28 cellular contexts compared by ENCODE assay signal in the genomic region with DNA sequence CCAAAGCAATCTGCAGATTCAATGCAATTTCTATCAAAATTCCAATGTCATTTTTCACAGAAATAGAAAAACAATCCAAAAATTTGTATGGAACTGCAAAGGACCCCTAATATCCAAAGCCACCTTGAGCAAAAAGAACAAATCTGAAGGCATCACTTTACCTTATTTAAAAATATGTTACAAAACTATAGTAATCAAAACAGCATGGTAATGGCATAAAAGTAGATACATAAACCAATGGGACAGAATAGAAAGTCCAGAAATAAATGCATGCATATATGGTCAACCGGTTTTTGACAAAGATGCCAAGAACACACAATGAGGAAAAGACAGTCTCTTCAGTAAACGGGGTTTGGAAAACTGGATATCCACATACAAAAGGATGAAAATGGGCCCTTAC.
"Had no signal": no experiment of that assay in that cellular context is flagged by ENCODE, and none has a peak within 500 bp of the region (broad histone marks: within the 10 kb centered on the region; RNA-seq: fewer than 3 reads in every experiment).

No MANE protein-coding gene starts in this region.

- H3K36me3 Mint-ChIP-seq: stimulated activated effector memory CD8-positive, alpha-beta T cell treated with anti-CD3 and anti-CD28 coated beads, Interleukin-12 subunit alpha, Interleukin-12 subunit beta, amount 100 ng/mL, for 72 hours; stimulated activated memory B cell treated with anti-CD40 and anti-IgM and Interleukin-4, amounts not matched to agents 10 μg/mL and 1 μg/mL and 100 μg/mL, for 72 hours; type B pancreatic cell had no signal

- H3K9me3 ChIP-seq: suprapubic skin, testis, thoracic aorta, thyroid gland, upper lobe of right lung, vagina had no signal

- H3K4me1 ChIP-seq: stomach, suprapubic skin, testis, thyroid gland, tibial artery, tibial nerve, transverse colon, upper lobe of left lung, upper lobe of right lung, vagina had no signal

- H3K4me3 Mint-ChIP-seq: stimulated activated effector memory CD8-positive, alpha-beta T cell treated with anti-CD3 and anti-CD28 coated beads, Interleukin-12 subunit alpha, Interleukin-12 subunit beta, amount 100 ng/mL, for 72 hours; stimulated activated memory B cell treated with anti-CD40 and anti-IgM and Interleukin-4, amounts not matched to agents 10 μg/mL and 1 μg/mL and 100 μg/mL, for 72 hours; stimulated activated naive B cell treated with anti-CD40 and anti-IgM and Interleukin-4, amounts not matched to agents 10 μg/mL and 1 μg/mL and 100 μg/mL, for 72 hours; stimulated activated naive CD8-positive, alpha-beta T cell treated with anti-CD3 and anti-CD28 coated beads, Interleukin-15, amount 100 ng/mL, for 72 hours; stimulated activated naive CD8-positive, alpha-beta T cell treated with anti-CD3 and anti-CD28 coated beads, Interleukin-15, Interleukin-2, amounts not matched to agents 100 ng/mL and 50 ng/mL, for 24 hours; type B pancreatic cell had no signal

- ATAC-seq: stimulated activated effector memory CD8-positive, alpha-beta T cell treated with anti-CD3 and anti-CD28 coated beads, Interleukin-12 subunit alpha, Interleukin-12 subunit beta, amount 100 ng/mL, for 72 hours; stimulated activated memory B cell treated with anti-CD40 and anti-IgM and Interleukin-4, amounts not matched to agents 10 μg/mL and 1 μg/mL and 100 μg/mL, for 72 hours; stimulated activated naive B cell treated with anti-CD40 and anti-IgM and Interleukin-4, amounts not matched to agents 10 μg/mL and 1 μg/mL and 100 μg/mL, for 72 hours; stimulated activated naive CD8-positive, alpha-beta T cell treated with anti-CD3 and anti-CD28 coated beads, Interleukin-15, amount 100 ng/mL, for 72 hours; stimulated activated naive CD8-positive, alpha-beta T cell treated with anti-CD3 and anti-CD28 coated beads, Interleukin-15, Interleukin-2, amounts not matched to agents 100 U/mL and 50 U/mL, for 24 hours; upper lobe of right lung had no signal

- FAIRE-seq: urothelium cell line had no signal

- H3K27ac Mint-ChIP-seq: stimulated activated effector memory CD8-positive, alpha-beta T cell treated with anti-CD3 and anti-CD28 coated beads, Interleukin-12 subunit alpha, Interleukin-12 subunit beta, amount 100 ng/mL, for 72 hours; stimulated activated memory B cell treated with anti-CD40 and anti-IgM and Interleukin-4, amounts not matched to agents 10 μg/mL and 1 μg/mL and 100 μg/mL, for 72 hours; stimulated activated naive B cell treated with anti-CD40 and anti-IgM and Interleukin-4, amounts not matched to agents 10 μg/mL and 1 μg/mL and 100 μg/mL, for 72 hours; stimulated activated naive CD8-positive, alpha-beta T cell treated with anti-CD3 and anti-CD28 coated beads, Interleukin-15, amount 100 ng/mL, for 72 hours; stimulated activated naive CD8-positive, alpha-beta T cell treated with anti-CD3 and anti-CD28 coated beads, Interleukin-15, Interleukin-2, amounts not matched to agents 100 ng/mL and 50 ng/mL, for 24 hours; type B pancreatic cell had no signal

- H3K36me3 ChIP-seq: stomach, suprapubic skin, thoracic aorta, thyroid gland, tibial artery, tibial nerve, transverse colon, upper lobe of left lung, upper lobe of right lung, vagina had no signal

- DNase-seq: stimulated activated CD4-positive, alpha-beta T cell treated with anti-CD3 and anti-CD28 coated beads, Interleukin-2, amount 100 ng/mL, for 48 hours; stimulated activated CD4-positive, alpha-beta T cell treated with anti-CD3 and anti-CD28 coated beads, Interleukin-4, amount 100 ng/mL, for 1 hour; stimulated activated CD4-positive, alpha-beta T cell treated with anti-CD3 and anti-CD28 coated beads, Interleukin-4, amount 100 ng/mL, for 24 hours; stimulated activated CD4-positive, alpha-beta T cell treated with anti-CD3 and anti-CD28 coated beads, Interleukin-4, amount 100 ng/mL, for 4 hours; stimulated activated CD8-positive, alpha-beta memory T cell treated with anti-CD3 and anti-CD28 coated beads, Interleukin-4, amount 100 ng/mL, for 48 hours; stimulated activated naive B cell treated with anti-CD40 and anti-IgM and Interleukin-4, amounts not matched to agents 10 μg/mL and 1 μg/mL and 100 μg/mL, for 72 hours; stimulated activated naive CD4-positive, alpha-beta T cell; stimulated activated naive CD4-positive, alpha-beta T cell treated with Interleukin-2 at 50 U/mL for 16 hours; stimulated activated naive CD8-positive, alpha-beta T cell treated with anti-CD3 and anti-CD28 coated beads, Interleukin-15, amount 100 ng/mL, for 72 hours; stimulated activated naive CD8-positive, alpha-beta T cell treated with anti-CD3 and anti-CD28 coated beads, Interleukin-15, Interleukin-2, amounts not matched to agents 100 U/mL and 50 U/mL, for 24 hours; stomach; substantia nigra; testis; thyroid gland; tibial artery; transverse colon; trophoblast cell; upper lobe of left lung; upper lobe of right lung had no signal

- H3K27me3 ChIP-seq: stomach, suprapubic skin, testis, thyroid gland, tibial nerve, transverse colon, upper lobe of left lung, upper lobe of right lung, vagina had no signal

- H3K4me1 Mint-ChIP-seq: stimulated activated memory B cell treated with anti-CD40 and anti-IgM and Interleukin-4, amounts not matched to agents 10 μg/mL and 1 μg/mL and 100 μg/mL, for 72 hours; stimulated activated naive B cell treated with anti-CD40 and anti-IgM and Interleukin-4, amounts not matched to agents 10 μg/mL and 1 μg/mL and 100 μg/mL, for 72 hours had no signal

- H3K4me3 ChIP-seq: stomach, suprapubic skin, testis, thoracic aorta, thyroid gland, tibial artery, tibial nerve, transverse colon, upper lobe of left lung, upper lobe of right lung, vagina had no signal

- H3K27ac ChIP-seq: stomach, suprapubic skin, testis, thoracic aorta, thyroid gland, tibial artery, tibial nerve, transverse colon, upper lobe of left lung, upper lobe of right lung, vagina had no signal
